Comparison of ENCODE assay signal across 9 cellular contexts in genomic region chr6:53986721-53987526, GRCh38.
DNase-seq lines count a peak whose midpoint lies in the region; ATAC-seq and TF ChIP-seq lines count a peak whose summit lies in the region.
"Had no signal": no experiment of that assay in that cellular context is flagged by ENCODE, and none has a peak within 500 bp of the region (broad histone marks: within the 10 kb centered on the region; RNA-seq: fewer than 3 reads in every experiment).

No MANE protein-coding gene starts in this region.

- TF ChIP-seq CTCF in brain microvascular endothelial cell (IDR thresholded peaks at IDR 0.05; ENCODE audit: low read depth, low read length, missing control alignments) (no peak), coronary artery (IDR thresholded peaks at IDR 0.05) (no peak)

- no peaks in the 10 kb centered on the region for H3K9me3 ChIP-seq in aorta (ENCODE audit: control insufficient read depth, low read length)

- in situ Hi-C loops in brain microvascular endothelial cell (cut with HindIII; ENCODE audit: low pct_ligation_motif_present, low sequenced_read_pairs): no loop called here

- DNase-seq in NCI-H82 (lab: John Stamatoyannopoulos, UW): peak; percentile 74
- no peak for DNase-seq in NCI-H82 treated with DMSO at 0.1 percent for 48 hours (lab: John Stamatoyannopoulos, UW; ENCODE audit: unreplicated experiment)
- DNase-seq in brain microvascular endothelial cell: peak; percentile 67
- no peak for DNase-seq in left colon
- no peak for DNase-seq in aorta
- no peak for DNase-seq in NCI-H1092 treated with DMSO at 0.1 percent for 48 hours (lab: John Stamatoyannopoulos, UW)
- DNase-seq in coronary artery (ENCODE audit: low spot score): no peak
- DNase-seq: kidney had no signal

- no peak overlapping the region for H3K4me3 ChIP-seq in brain microvascular endothelial cell (ENCODE audit: low read depth, low read length)
- no peak overlapping the region for H3K4me3 ChIP-seq in aorta (ENCODE audit: low read length in 2 of 2)
- no peak overlapping the region for H3K4me3 ChIP-seq in coronary artery

- peak; percentile 14 for ATAC-seq in left colon
- peak; percentile 23 for ATAC-seq in aorta (ENCODE audit: low FRiP score)
- no peak for ATAC-seq in esophagus mucosa

- H3K4me1 ChIP-seq in aorta (ENCODE audit: control insufficient read depth in 1 of 2, insufficient read depth in 2 of 2, low read length in 2 of 2): peaks cover 0 to 4% of the 10 kb centered on the region in 2 donors

- WGBS in aorta, 2 donors: 21 to 27% methylated on average over 10 of the region's 10 CpGs

- no peaks in the 10 kb centered on the region for H3K36me3 ChIP-seq in brain microvascular endothelial cell (replicated peaks)
- no peaks in the 10 kb centered on the region for H3K36me3 ChIP-seq in aorta (ENCODE audit: control insufficient read depth in 1 of 2, insufficient read depth in 2 of 2, low read length in 1 of 2)

- intact Hi-C loops in left colon (cut with DNase I, micrococcal nuclease) (no loop called here), aorta (cut with DNase I) (loop anchor here (5.0 to 10.0 kb wide), 4 partner anchors 738 to 1258 kb away; no protein-coding TSS in a partner anchor)

- no peaks in the 10 kb centered on the region for H3K27me3 ChIP-seq in brain microvascular endothelial cell (replicated peaks)
- H3K27me3 ChIP-seq in aorta (ENCODE audit: control insufficient read depth in 1 of 2, insufficient read depth in 2 of 2, low read length in 1 of 2): no peaks in the 10 kb centered on the region

- H3K27ac ChIP-seq in brain microvascular endothelial cell: peak overlapping the region; percentile 10
- no peak overlapping the region for H3K27ac ChIP-seq in aorta (ENCODE audit: low read depth in 1 of 2, low read length in 2 of 2)
- H3K27ac ChIP-seq in coronary artery: no peak overlapping the region

Comparison
In these comparisons a context has a peak if more than half of its experiments do, and no peak if none do; other contexts are left out.
1. DNase-seq: peak in NCI-H82 (single experiment) and brain microvascular endothelial cell (single experiment); none in NCI-H82 treated with DMSO at 0.1 percent for 48 hours (single experiment), left colon (0 of 2), aorta (0 of 2), NCI-H1092 treated with DMSO at 0.1 percent for 48 hours (single experiment) and coronary artery (single experiment).
2. intact Hi-C loops: an anchor here in aorta (5.0 to 10.0 kb wide); none called in left colon.